Comparison of ENCODE assay signal across 8 cellular contexts in the genomic region with DNA sequence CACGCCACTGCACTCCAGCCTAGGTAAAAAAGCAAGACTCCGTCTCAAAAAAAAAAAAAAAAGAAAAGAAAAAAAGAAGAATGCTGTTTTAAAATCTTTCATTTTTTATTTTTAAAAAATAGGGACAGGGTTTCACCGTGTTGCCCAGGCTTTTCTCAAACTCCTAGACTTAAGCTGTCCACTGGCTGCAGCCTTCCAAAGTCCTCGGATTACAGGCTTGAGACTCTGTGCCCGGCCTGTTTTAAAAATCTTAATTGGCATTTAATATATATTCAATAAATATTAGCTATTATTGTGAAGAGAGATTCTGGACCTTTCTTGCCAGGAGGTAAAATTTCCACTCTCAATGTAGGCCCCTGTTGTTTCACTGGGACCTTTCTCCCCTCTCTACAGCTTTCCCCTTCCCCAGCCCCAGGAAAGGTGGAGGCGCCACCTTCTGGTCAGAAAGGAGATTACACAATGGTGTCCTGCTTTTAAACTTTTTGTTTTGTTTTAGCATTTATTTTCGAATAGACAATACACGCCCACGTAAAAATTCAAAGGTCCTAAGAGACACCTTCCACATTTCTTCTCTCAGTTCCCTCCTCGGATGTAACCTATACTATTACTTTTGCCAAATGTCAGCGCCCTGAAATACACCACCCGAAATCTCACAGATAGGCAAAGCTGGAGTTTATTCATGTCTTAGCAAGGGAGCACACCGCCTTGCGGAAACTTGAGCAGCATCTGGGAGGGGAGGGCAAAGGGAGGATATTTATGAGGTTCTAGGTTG. TPM values are rescaled to one million over a fixed set of nuclear protein-coding genes. Genes with fewer than 3 reads are reported as not detected.
DNase-seq lines count a peak whose midpoint lies in the region; ATAC-seq and TF ChIP-seq lines count a peak whose summit lies in the region.

No MANE protein-coding gene starts in this region.

- H3K4me1 ChIP-seq in effector memory CD4-positive, alpha-beta T cell (ENCODE audit: control insufficient read depth, insufficient read depth, low read length, poor library complexity, severe bottlenecking) = no peaks in the 10 kb centered on the region
- no peaks in the 10 kb centered on the region for H3K4me1 ChIP-seq in mesendoderm (ENCODE audit: control insufficient read depth, low read depth, low read length)

- H3K4ac ChIP-seq in mesendoderm (ENCODE audit: low read depth, low read length) = no peak overlapping the region

- no peaks in the 10 kb centered on the region for H3K36me3 ChIP-seq in effector memory CD4-positive, alpha-beta T cell (ENCODE audit: control insufficient read depth, insufficient read depth, low read length)
- no peaks in the 10 kb centered on the region for H3K36me3 ChIP-seq in mesendoderm (ENCODE audit: control insufficient read depth, insufficient read depth, low read length)

- H3K9ac ChIP-seq in mesendoderm (ENCODE audit: low read length) = peak overlapping the region; percentile 32

- H3K18ac ChIP-seq in mesendoderm (ENCODE audit: low read length) = peak overlapping the region; percentile 60

- no peaks in the 10 kb centered on the region for H3K79me2 ChIP-seq in mesendoderm (ENCODE audit: control insufficient read depth, insufficient read depth, low read length)

- no peak overlapping the region for H4K5ac ChIP-seq in mesendoderm (ENCODE audit: low read length)

- ATAC-seq in GM21360 (IDR thresholded peaks at IDR 0.05; ENCODE audit: unreplicated experiment) = no peak

- H3K56ac ChIP-seq in mesendoderm (ENCODE audit: low read length) = peak overlapping the region; percentile 56

- no peaks in the 10 kb centered on the region for H3K79me1 ChIP-seq in mesendoderm (ENCODE audit: low read length)

- H3K27ac ChIP-seq in effector memory CD4-positive, alpha-beta T cell (ENCODE audit: insufficient read depth, low read length, poor library complexity, severe bottlenecking) = no peak overlapping the region
- H3K27ac ChIP-seq in mesendoderm (ENCODE audit: low read depth, low read length) = no peak overlapping the region

- H4K8ac ChIP-seq in mesendoderm (ENCODE audit: low read depth, low read length) = no peak overlapping the region

- no peak overlapping the region for H3K23ac ChIP-seq in mesendoderm (ENCODE audit: low read length)

- H2BK5ac ChIP-seq in mesendoderm (ENCODE audit: low read length) = no peak overlapping the region

- peak overlapping the region; percentile 33 for H3K4me2 ChIP-seq in mesendoderm (ENCODE audit: low read length)

- H3K4me3 ChIP-seq in effector memory CD4-positive, alpha-beta T cell (ENCODE audit: insufficient read depth, low read depth, low read length, poor library complexity, severe bottlenecking) = peak overlapping the region; percentile 52
- H3K4me3 ChIP-seq in mesendoderm (ENCODE audit: low read length) = no peak overlapping the region

- H2BK15ac ChIP-seq in mesendoderm (replicated peaks; ENCODE audit: low read depth) = no peak overlapping the region

- no peak overlapping the region for H2BK120ac ChIP-seq in mesendoderm (ENCODE audit: low read depth, low read length)

- no peaks in the 10 kb centered on the region for H3K27me3 ChIP-seq in effector memory CD4-positive, alpha-beta T cell (replicated peaks; ENCODE audit: control insufficient read depth, insufficient read depth, low read length, poor library complexity, severe bottlenecking)
- no peaks in the 10 kb centered on the region for H3K27me3 ChIP-seq in mesendoderm (ENCODE audit: insufficient read depth, low read length, poor library complexity)

- DNase-seq in ACHN (peak; percentile 64), NCI-H1694 (lab: John Stamatoyannopoulos, UW) (peak; percentile 36), mesendoderm (peak; percentile 78)
- peak; percentile 36 to 37 for DNase-seq in activated CD4-positive, alpha-beta T cell treated with anti-CD3 and anti-CD28 coated beads, Interleukin-2, amount 50 U/mL, for 24 hours (ENCODE audit: low read depth in 1 of 2, low spot score in 1 of 2)
- DNase-seq in effector memory CD4-positive, alpha-beta T cell = peak; percentile 9 to 46 (median 10)
- peak; percentile 42 for DNase-seq in stimulated activated CD8-positive, alpha-beta memory T cell treated with anti-CD3 and anti-CD28 coated beads, Interleukin-4, amount 100 ng/mL, for 24 hours (ENCODE audit: low read depth)

- H3K9me3 ChIP-seq in effector memory CD4-positive, alpha-beta T cell (ENCODE audit: control insufficient read depth, low read length) = no peaks in the 10 kb centered on the region

- peak; percentile 67 for TF ChIP-seq CTCF in GM12874 (IDR thresholded peaks at IDR 0.05; ENCODE audit: insufficient read depth, low read depth, low read length)

- in situ Hi-C loops in ACHN (cut with HindIII; ENCODE audit: low pct_ligation_motif_present, low pct_unique_long_range_greater_than_20kb, low sequenced_read_pairs) = no loop called here

- no peak overlapping the region for H2AK5ac ChIP-seq in mesendoderm (ENCODE audit: low read length)

- no CpG with 5 or more reads among the region's 14 CpGs for WGBS in mesendoderm (ENCODE audit: extremely low coverage, insufficient coverage, low lambda C conversion rate)

RNA-seq across cellular contexts. Expression of a gene that starts 23.8 kb away (rescaled TPM):
- polyA plus RNA-seq in mesendoderm (2013, experiment 1 of 2) = 407 TPM
- polyA plus RNA-seq in mesendoderm (2013, experiment 2 of 2) = 429 TPM

RNA-seq across cellular contexts. Expression of a gene that starts 58.9 kb away (rescaled TPM):
- polyA plus RNA-seq in mesendoderm (2013, experiment 1 of 2) = 99.7 TPM
- 96.3 TPM for polyA plus RNA-seq in mesendoderm (2013, experiment 2 of 2)

Comparison
In these comparisons a context has a peak if more than half of its experiments do, and no peak if none do; other contexts are left out.
1. DNase-seq: peak in every context shown above with its lines; median percentile 78 in mesendoderm; 64 in ACHN; 42 in stimulated activated CD8-positive, alpha-beta memory T cell treated with anti-CD3 and anti-CD28 coated beads, Interleukin-4, amount 100 ng/mL, for 24 hours; 36 in activated CD4-positive, alpha-beta T cell treated with anti-CD3 and anti-CD28 coated beads, Interleukin-2, amount 50 U/mL, for 24 hours; 36 in NCI-H1694; 10 in effector memory CD4-positive, alpha-beta T cell.